In genomic region chr17:2071024-2071385, GRCh38 we compare ENCODE assay signal across 10 cellular contexts. TPM values are rescaled to one million over a fixed set of nuclear protein-coding genes. Genes with fewer than 3 reads are reported as not detected.
DNase-seq lines count a peak whose midpoint lies in the region; ATAC-seq lines count a peak whose summit lies in the region.
"Had no signal": no experiment of that assay in that cellular context is flagged by ENCODE, and none has a peak within 500 bp of the region (broad histone marks: within the 10 kb centered on the region; RNA-seq: fewer than 3 reads in every experiment).

No MANE protein-coding gene starts in this region.

- H3K4me3 ChIP-seq in right cardiac atrium (ENCODE audit: low read length) (no peak overlapping the region), urinary bladder (ENCODE audit: low read depth, low read length) (no peak overlapping the region)

- intact Hi-C loops in right cardiac atrium (cut with DNase I) (no loop called here), cardiac septum (cut with DNase I) (no loop called here)

- H3K36me3 ChIP-seq in urinary bladder (ENCODE audit: insufficient read depth), result no peaks in the 10 kb centered on the region

- H3K4me1 ChIP-seq in right cardiac atrium (ENCODE audit: control insufficient read depth, insufficient read depth, low read length) (peaks cover 23% of the 10 kb centered on the region), urinary bladder (ENCODE audit: insufficient read depth) (no peaks in the 10 kb centered on the region)

- WGBS in right cardiac atrium, result 84% methylated on average over 6 of the region's 6 CpGs
- 82% methylated on average over 6 of the region's 6 CpGs for WGBS in urinary bladder

- H3K27ac ChIP-seq in right cardiac atrium (ENCODE audit: low read length) (peak overlapping the region; percentile 85), layer of hippocampus (ENCODE audit: low read depth, low read length) (peak overlapping the region; percentile 67), urinary bladder (ENCODE audit: low read depth) (peak overlapping the region; percentile 87)
- H3K27ac ChIP-seq: C4-2B had no signal

- DNase-seq in right cardiac atrium (peak in 2 of 3 donors; percentile 0 to 7), cardiac septum (ENCODE audit: low spot score) (no peak), foreskin melanocyte (no peak)
- DNase-seq: central memory CD4-positive, alpha-beta T cell; NCI-H82; WERI-Rb-1 had no signal

- H3K27me3 ChIP-seq in right cardiac atrium (ENCODE audit: control insufficient read depth, insufficient read depth), result no peaks in the 10 kb centered on the region
- H3K27me3 ChIP-seq in layer of hippocampus (ENCODE audit: control insufficient read depth, insufficient read depth, low read length), result no peaks in the 10 kb centered on the region

- no peaks in the 10 kb centered on the region for H3K9me3 ChIP-seq in right cardiac atrium (ENCODE audit: control insufficient read depth, low read length)

- ATAC-seq in right cardiac atrium (no peak), GM18858 (IDR thresholded peaks at IDR 0.05; ENCODE audit: unreplicated experiment) (no peak)

RNA-seq across cellular contexts. Expression of gene HIC1, which starts 16.1 kb away (rescaled TPM):
- total RNA-seq in right cardiac atrium (10 to 100 TPM; 16.9 to 33.0 (median 24.7) TPM), cardiac septum (15.0 TPM), urinary bladder (31.4 TPM)
- polyA plus RNA-seq in right cardiac atrium (10.3 TPM), urinary bladder (19.2 TPM)

RNA-seq across cellular contexts. Expression of gene OVCA2, which starts 29.2 kb away (rescaled TPM):
- total RNA-seq in right cardiac atrium, result 10 to 100 TPM; 15.3 to 29.4 (median 20.5) TPM
- 35.6 TPM for polyA plus RNA-seq in right cardiac atrium
- total RNA-seq in cardiac septum, result 19.8 TPM
- total RNA-seq in urinary bladder, result 9.5 TPM
- 40.1 TPM for polyA plus RNA-seq in urinary bladder

RNA-seq across cellular contexts. Expression of gene DPH1, which starts 41.1 kb away (rescaled TPM):
- 10 to 100 TPM; 24.7 to 30.7 (median 27.5) TPM for total RNA-seq in right cardiac atrium
- 20.5 TPM for polyA plus RNA-seq in right cardiac atrium
- total RNA-seq in cardiac septum, result 28.8 TPM
- total RNA-seq in urinary bladder, result 17.4 TPM
- polyA plus RNA-seq in urinary bladder, result 36.5 TPM

RNA-seq across cellular contexts. Expression of gene RTN4RL1, which starts 45.9 kb away (rescaled TPM):
- total RNA-seq in right cardiac atrium, result 1 to 10 TPM; 3.9 to 5.7 (median 4.2) TPM
- 5.4 TPM for polyA plus RNA-seq in right cardiac atrium
- 0.32 TPM for total RNA-seq in cardiac septum
- total RNA-seq in urinary bladder, result 1.3 TPM
- polyA plus RNA-seq in urinary bladder, result 4.5 TPM

Comparison
In these comparisons a context has a peak if more than half of its experiments do, and no peak if none do; other contexts are left out.
1. DNase-seq: peak in right cardiac atrium (2 of 3); none in cardiac septum (single experiment) and foreskin melanocyte (single experiment).
2. Peak in every context shown above with its lines, with median percentiles within 50 percentile points of each other: H3K27ac ChIP-seq.